In the genomic region with DNA sequence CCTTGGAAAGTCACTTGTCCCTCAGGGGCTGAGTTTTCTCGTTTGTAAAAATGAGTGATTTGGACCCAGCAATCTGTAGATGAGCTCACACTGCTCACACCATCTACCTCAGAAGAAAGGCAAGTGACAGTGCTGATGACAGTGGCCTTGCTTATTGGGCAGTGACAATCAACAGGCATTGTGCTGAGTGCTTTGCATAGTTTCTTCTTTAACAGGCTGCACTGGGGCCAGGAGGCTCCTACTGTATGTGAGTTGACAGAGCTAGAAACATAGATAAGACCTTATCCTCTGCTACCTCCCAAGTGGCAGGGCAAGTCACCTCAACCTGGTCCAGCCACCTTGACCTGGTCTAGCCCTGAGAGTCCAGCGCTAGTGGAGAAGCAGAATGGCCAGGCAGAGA, we compare ENCODE assay signal across 26 cellular contexts. TPM values are rescaled to one million over a fixed set of nuclear protein-coding genes. Genes with fewer than 3 reads are reported as not detected.
"Had no signal": no experiment of that assay in that cellular context is flagged by ENCODE, and none has a peak within 500 bp of the region (broad histone marks: within the 10 kb centered on the region; RNA-seq: fewer than 3 reads in every experiment).

No MANE protein-coding gene starts in this region.

- H3K27me3 ChIP-seq: esophagus squamous epithelium, gastroesophageal sphincter, spleen, stomach had no signal

- H3K27ac ChIP-seq: esophagus squamous epithelium, gastroesophageal sphincter, stomach had no signal

- H3K9me3 Mint-ChIP-seq: immature natural killer cell, naive B cell, nephron progenitor cell, type B pancreatic cell had no signal

- H3K4me3 ChIP-seq: esophagus squamous epithelium, gastroesophageal sphincter, lung, spleen, stomach had no signal

- H3K4me3 Mint-ChIP-seq: immature natural killer cell, naive B cell, nephron progenitor cell, type B pancreatic cell had no signal

- H3K4me1 ChIP-seq: esophagus squamous epithelium, gastroesophageal sphincter, spleen, stomach had no signal

- H3K27ac Mint-ChIP-seq: immature natural killer cell, nephron progenitor cell had no signal

- H3K9me3 ChIP-seq: esophagus squamous epithelium, gastroesophageal sphincter, spleen, stomach had no signal

- DNase-seq: dermis blood vessel endothelial cell; esophagus squamous epithelium; foreskin fibroblast; glutamatergic neuron; immature natural killer cell; left ventricle myocardium superior; mesendoderm; naive B cell; nephron progenitor cell; posterior cingulate gyrus; spleen; stimulated activated CD4-positive, alpha-beta T cell treated with anti-CD3 and anti-CD28 coated beads, Interleukin-15, amount 100 ng/mL, for 24 hours; stimulated activated CD4-positive, alpha-beta T cell treated with anti-CD3 and anti-CD28 coated beads, Interleukin-1b, Interleukin-23, amount 100 ng/mL, for 48 hours; stimulated activated CD4-positive, alpha-beta T cell treated with anti-CD3 and anti-CD28 coated beads, Interleukin-4, amount 100 ng/mL, for 4 hours; stimulated activated naive CD4-positive, alpha-beta T cell; stomach; substantia nigra had no signal

- ATAC-seq: gastroesophageal sphincter, left ventricle myocardium superior, sciatic nerve had no signal

- H3K27me3 Mint-ChIP-seq: naive B cell, type B pancreatic cell had no signal

- H3K4me1 Mint-ChIP-seq: naive B cell had no signal

RNA-seq across cellular contexts. Expression of a gene that starts 29.7 kb away (rescaled TPM):
- total RNA-seq: dermis blood vessel endothelial cell, epithelial cell of proximal tubule, esophagus squamous epithelium, gastroesophageal sphincter, left ventricle myocardium superior, lung, osteoblast, pulmonary artery endothelial cell, sciatic nerve, skeletal muscle tissue, stomach had no signal
- polyA plus RNA-seq: keratinocyte had no signal
